ENCODE assay signal across 25 cellular contexts in genomic region chr13:48965736-48966135, GRCh38.
"Had no signal": no experiment of that assay in that cellular context is flagged by ENCODE, and none has a peak within 500 bp of the region (broad histone marks: within the 10 kb centered on the region; RNA-seq: fewer than 3 reads in every experiment).

No MANE protein-coding gene starts in this region.

- H3K27ac Mint-ChIP-seq: dendritic cell treated with granulocyte-macrophage colony-stimulating factor and Interleukin-4, amounts not matched to agents 40 ng/mL and 50 ng/mL, for 4 days; effector memory CD8-positive, alpha-beta T cell; endodermal cell had no signal

- H3K4me1 Mint-ChIP-seq: endodermal cell had no signal

- ATAC-seq: effector memory CD8-positive, alpha-beta T cell; esophagus mucosa; foreskin keratinocyte; gastrocnemius medialis; gastroesophageal sphincter; heart left ventricle; heart right ventricle had no signal

- DNase-seq: colonic mucosa; cortex of kidney; dermis blood vessel endothelial cell; dorsolateral prefrontal cortex; effector CD4-positive, alpha-beta T cell; effector CD8-positive, alpha-beta T cell; effector memory CD4-positive, alpha-beta T cell; effector memory CD8-positive, alpha-beta T cell; endodermal cell; erythroblast; esophagus squamous epithelium; foreskin fibroblast; foreskin keratinocyte; foreskin melanocyte; gastrocnemius medialis; glutamatergic neuron; head of caudate nucleus; heart left ventricle; heart right ventricle had no signal

- H3K36me3 ChIP-seq: colonic mucosa, esophagus muscularis mucosa, esophagus squamous epithelium, gastrocnemius medialis, gastroesophageal sphincter, heart left ventricle, heart right ventricle had no signal

- H3K4me1 ChIP-seq: colonic mucosa, esophagus muscularis mucosa, esophagus squamous epithelium, foreskin keratinocyte, gastrocnemius medialis, gastroesophageal sphincter, heart right ventricle had no signal

- H3K4me3 ChIP-seq: colonic mucosa, coronary artery, dorsolateral prefrontal cortex, esophagus muscularis mucosa, esophagus squamous epithelium, gastrocnemius medialis, gastroesophageal sphincter, heart left ventricle, heart right ventricle had no signal

- H3K9me3 ChIP-seq: colonic mucosa, esophagus muscularis mucosa, esophagus squamous epithelium, gastrocnemius medialis, gastroesophageal sphincter, heart left ventricle, heart right ventricle had no signal

- H3K9me3 Mint-ChIP-seq: dendritic cell treated with granulocyte-macrophage colony-stimulating factor and Interleukin-4, amounts not matched to agents 40 ng/mL and 50 ng/mL, for 4 days; effector memory CD8-positive, alpha-beta T cell; endodermal cell had no signal

- H3K27me3 Mint-ChIP-seq: effector memory CD8-positive, alpha-beta T cell had no signal

- H3K27ac ChIP-seq: colonic mucosa, coronary artery, dorsolateral prefrontal cortex, epithelial cell of prostate, esophagus muscularis mucosa, esophagus squamous epithelium, foreskin keratinocyte, gastrocnemius medialis, gastroesophageal sphincter, heart left ventricle, heart right ventricle had no signal

- H3K27me3 ChIP-seq: colonic mucosa, dorsolateral prefrontal cortex, esophagus muscularis mucosa, esophagus squamous epithelium, foreskin keratinocyte, gastrocnemius medialis, gastroesophageal sphincter, heart left ventricle, heart right ventricle had no signal

- H3K4me3 Mint-ChIP-seq: dendritic cell treated with granulocyte-macrophage colony-stimulating factor and Interleukin-4, amounts not matched to agents 40 ng/mL and 50 ng/mL, for 4 days; effector memory CD8-positive, alpha-beta T cell; endodermal cell had no signal
